ENCODE assay signal across 9 cellular contexts in the genomic region with DNA sequence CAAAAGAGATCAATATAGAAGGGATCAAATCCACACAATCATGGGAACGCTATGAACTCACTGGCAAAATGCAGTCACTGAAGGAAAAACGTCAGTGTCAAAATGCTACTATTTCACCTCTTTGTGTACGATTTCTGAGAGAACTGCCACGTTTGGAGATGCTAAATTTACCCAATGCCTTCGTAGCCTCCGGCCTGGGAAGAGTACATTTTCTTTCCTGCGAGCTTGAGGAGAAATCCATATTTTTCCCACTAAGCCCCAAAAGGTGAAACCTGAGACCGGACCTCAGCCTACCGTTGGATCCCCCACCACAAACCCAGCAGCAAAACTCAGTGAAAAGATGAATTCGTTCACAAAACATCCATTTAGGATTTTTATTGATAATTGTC.
DNase-seq lines count a peak whose midpoint lies in the region; ATAC-seq and TF ChIP-seq lines count a peak whose summit lies in the region.
"Had no signal": no experiment of that assay in that cellular context is flagged by ENCODE, and none has a peak within 500 bp of the region (broad histone marks: within the 10 kb centered on the region; RNA-seq: fewer than 3 reads in every experiment).

No MANE protein-coding gene starts in this region.

- no peaks in the 10 kb centered on the region for H3F3A ChIP-seq in SU-DHL-6 (ENCODE audit: insufficient read depth)

- peaks cover 19% of the 10 kb centered on the region for H3K4me1 Mint-ChIP-seq in stimulated activated memory B cell treated with anti-CD40 and anti-IgM and Interleukin-4, amounts not matched to agents 10 μg/mL and 1 μg/mL and 100 μg/mL, for 72 hours

- peak overlapping the region; percentile 67 for H3K4me3 Mint-ChIP-seq in stimulated activated memory B cell treated with anti-CD40 and anti-IgM and Interleukin-4, amounts not matched to agents 10 μg/mL and 1 μg/mL and 100 μg/mL, for 72 hours

- no peaks in the 10 kb centered on the region for H3K9me3 ChIP-seq in SU-DHL-6 (ENCODE audit: insufficient read depth, low read length)

- H3K27ac ChIP-seq in SU-DHL-6 (ENCODE audit: low read depth, low read length): no peak overlapping the region

- peak; percentile 32 for DNase-seq in NCI-H82 (lab: John Stamatoyannopoulos, UW)
- no peak for DNase-seq in NCI-H82 treated with DMSO at 0.1 percent for 48 hours (lab: John Stamatoyannopoulos, UW; ENCODE audit: unreplicated experiment)
- DNase-seq in fibroblast of villous mesenchyme (ENCODE audit: low read depth): no peak
- no peak for DNase-seq in activated effector memory CD4-positive, alpha-beta T cell treated with anti-CD3 and anti-CD28 coated beads, Interleukin-2, amount 50 U/mL, for 16 hours
- no peak for DNase-seq in RPMI8226
- DNase-seq: kidney had no signal

- peak overlapping the region; percentile 1 for H2AFZ ChIP-seq in SU-DHL-6 (ENCODE audit: low read depth, low read length, severe bottlenecking)

- no peaks in the 10 kb centered on the region for H3K79me2 ChIP-seq in SU-DHL-6 (ENCODE audit: insufficient read depth, low read length)

- no peaks in the 10 kb centered on the region for H3K27me3 ChIP-seq in SU-DHL-6 (ENCODE audit: low read length)

- no peaks in the 10 kb centered on the region for H4K20me1 ChIP-seq in SU-DHL-6 (ENCODE audit: low read depth, low read length)

- H3K36me3 Mint-ChIP-seq in stimulated activated memory B cell treated with anti-CD40 and anti-IgM and Interleukin-4, amounts not matched to agents 10 μg/mL and 1 μg/mL and 100 μg/mL, for 72 hours: no peaks in the 10 kb centered on the region

- no peaks in the 10 kb centered on the region for H3K9me2 ChIP-seq in SU-DHL-6 (replicated peaks; ENCODE audit: insufficient read depth, low read length)

- H3K9ac ChIP-seq in SU-DHL-6 (ENCODE audit: low read length): no peak overlapping the region

- no peak overlapping the region for H3K27ac Mint-ChIP-seq in stimulated activated memory B cell treated with anti-CD40 and anti-IgM and Interleukin-4, amounts not matched to agents 10 μg/mL and 1 μg/mL and 100 μg/mL, for 72 hours

- ATAC-seq in stimulated activated memory B cell treated with anti-CD40 and anti-IgM and Interleukin-4, amounts not matched to agents 10 μg/mL and 1 μg/mL and 100 μg/mL, for 72 hours: no peak
- no peak for ATAC-seq in GM19328 (IDR thresholded peaks at IDR 0.05; ENCODE audit: unreplicated experiment)

- H3K27me3 Mint-ChIP-seq in stimulated activated memory B cell treated with anti-CD40 and anti-IgM and Interleukin-4, amounts not matched to agents 10 μg/mL and 1 μg/mL and 100 μg/mL, for 72 hours: peaks cover 57% of the 10 kb centered on the region

- H3K36me3 ChIP-seq in SU-DHL-6 (ENCODE audit: low read length): no peaks in the 10 kb centered on the region

- no peaks in the 10 kb centered on the region for H3K9me3 Mint-ChIP-seq in stimulated activated memory B cell treated with anti-CD40 and anti-IgM and Interleukin-4, amounts not matched to agents 10 μg/mL and 1 μg/mL and 100 μg/mL, for 72 hours

- TF ChIP-seq CTCF in SU-DHL-6 (IDR thresholded peaks at IDR 0.05; ENCODE audit: insufficient read depth, low read length, poor library complexity, severe bottlenecking) (no peak), fibroblast of villous mesenchyme (IDR thresholded peaks at IDR 0.05; ENCODE audit: insufficient read depth, low read depth, low read length) (no peak)

- H3K4me3 ChIP-seq in SU-DHL-6 (ENCODE audit: insufficient read depth, low read length, poor library complexity, severe bottlenecking) (peak overlapping the region; percentile 44), fibroblast of villous mesenchyme (ENCODE audit: low read depth, low read length) (peak overlapping the region; percentile 54)

- peak overlapping the region; percentile 65 for H3K4me2 ChIP-seq in SU-DHL-6 (ENCODE audit: low read depth, low read length, poor library complexity, severe bottlenecking)
